In the genomic region with DNA sequence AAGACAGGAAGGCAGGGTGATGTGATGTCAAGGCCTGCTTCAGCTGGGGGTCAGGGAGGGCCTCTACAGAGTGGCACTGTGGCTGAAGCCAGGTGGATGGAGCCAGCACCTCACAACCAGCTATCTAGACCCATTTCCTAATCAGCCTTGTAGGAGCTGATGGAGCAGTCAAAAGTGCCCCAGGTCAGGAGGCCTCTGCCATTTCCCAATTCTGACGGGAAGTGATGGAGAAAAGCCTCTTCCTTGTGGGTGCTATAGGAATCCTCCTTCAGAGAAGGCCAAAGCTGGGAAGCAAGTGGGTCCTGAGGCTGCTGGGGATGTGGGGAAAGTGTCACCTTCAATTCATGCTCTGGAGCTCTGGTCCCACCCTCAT, we compare ENCODE assay signal across 26 cellular contexts.
"Had no signal": no experiment of that assay in that cellular context is flagged by ENCODE, and none has a peak within 500 bp of the region (broad histone marks: within the 10 kb centered on the region; RNA-seq: fewer than 3 reads in every experiment).

No MANE protein-coding gene starts in this region.

- H3K36me3 ChIP-seq: adrenal gland, gastroesophageal sphincter, pancreas, sigmoid colon, tibial nerve had no signal

- H3K4me2 ChIP-seq: smooth muscle cell had no signal

- H3K9me3 Mint-ChIP-seq: activated naive CD4-positive, alpha-beta T cell treated with anti-CD3 and anti-CD28 coated beads for 36 hours; activated naive CD8-positive, alpha-beta T cell treated with anti-CD3 and anti-CD28 coated beads for 36 hours; nephron progenitor cell; stimulated activated naive B cell treated with anti-CD40 and anti-IgM and Interleukin-4, amounts not matched to agents 10 μg/mL and 1 μg/mL and 100 μg/mL, for 72 hours; T-helper 2 cell treated with Interferon-gamma antibody and Interleukin-4, amounts not matched to agents 5 μg/mL and 100 μg/mL, for 36 hours had no signal

- H3K9me3 ChIP-seq: adrenal gland, body of pancreas, gastroesophageal sphincter, mucosa of descending colon, pancreas, psoas muscle, sigmoid colon, tibial nerve had no signal

- H3K27ac Mint-ChIP-seq: activated naive CD4-positive, alpha-beta T cell treated with anti-CD3 and anti-CD28 coated beads for 36 hours; activated naive CD8-positive, alpha-beta T cell treated with anti-CD3 and anti-CD28 coated beads for 36 hours; nephron progenitor cell; stimulated activated naive B cell treated with anti-CD40 and anti-IgM and Interleukin-4, amounts not matched to agents 10 μg/mL and 1 μg/mL and 100 μg/mL, for 72 hours; T-helper 2 cell treated with Interferon-gamma antibody and Interleukin-4, amounts not matched to agents 5 μg/mL and 100 μg/mL, for 36 hours had no signal

- H3K4me3 Mint-ChIP-seq: activated naive CD4-positive, alpha-beta T cell treated with anti-CD3 and anti-CD28 coated beads for 36 hours; activated naive CD8-positive, alpha-beta T cell treated with anti-CD3 and anti-CD28 coated beads for 36 hours; nephron progenitor cell; stimulated activated naive B cell treated with anti-CD40 and anti-IgM and Interleukin-4, amounts not matched to agents 10 μg/mL and 1 μg/mL and 100 μg/mL, for 72 hours; T-helper 2 cell treated with Interferon-gamma antibody and Interleukin-4, amounts not matched to agents 5 μg/mL and 100 μg/mL, for 36 hours had no signal

- H3K27ac ChIP-seq: body of pancreas, dorsolateral prefrontal cortex, gastroesophageal sphincter, pancreas, psoas muscle, sigmoid colon, tibial nerve had no signal

- H3K4me1 ChIP-seq: psoas muscle had no signal

- DNase-seq: activated CD4-positive, alpha-beta T cell treated with anti-CD3 and anti-CD28 coated beads, Interleukin-2, amount 50 U/mL, for 48 hours; activated CD8-positive, alpha-beta memory T cell treated with anti-CD3 and anti-CD28 coated beads for 24 hours; activated effector memory CD4-positive, alpha-beta T cell treated with anti-CD3 and anti-CD28 coated beads, Interleukin-2, amount 50 U/mL, for 16 hours; activated naive CD8-positive, alpha-beta T cell treated with anti-CD3 and anti-CD28 coated beads for 36 hours; effector memory CD4-positive, alpha-beta T cell; hippocampal formation; left cardiac atrium; left ventricle myocardium superior; nephron progenitor cell; pancreas; psoas muscle; sigmoid colon; stimulated activated CD4-positive, alpha-beta T cell treated with anti-CD3 and anti-CD28 coated beads, Interleukin-15, amount 100 ng/mL, for 24 hours; stimulated activated CD4-positive, alpha-beta T cell treated with anti-CD3 and anti-CD28 coated beads, Interleukin-2, amount 100 ng/mL, for 24 hours; stimulated activated naive B cell treated with anti-CD40 and anti-IgM and Interleukin-4, amounts not matched to agents 10 μg/mL and 1 μg/mL and 100 μg/mL, for 72 hours had no signal

- H3K4me1 Mint-ChIP-seq: activated naive CD8-positive, alpha-beta T cell treated with anti-CD3 and anti-CD28 coated beads for 36 hours had no signal

- H3K4me3 ChIP-seq: adrenal gland, body of pancreas, dorsolateral prefrontal cortex, gastroesophageal sphincter, mucosa of descending colon, pancreas, psoas muscle, sigmoid colon, smooth muscle cell, tibial nerve had no signal

- FAIRE-seq: colon, keratinocyte, pancreas had no signal

- ATAC-seq: body of pancreas, gastroesophageal sphincter had no signal

- H3K27me3 ChIP-seq: adrenal gland, body of pancreas, dorsolateral prefrontal cortex, gastroesophageal sphincter, pancreas, sigmoid colon, tibial nerve had no signal

- H3K36me3 Mint-ChIP-seq: activated naive CD8-positive, alpha-beta T cell treated with anti-CD3 and anti-CD28 coated beads for 36 hours; stimulated activated naive B cell treated with anti-CD40 and anti-IgM and Interleukin-4, amounts not matched to agents 10 μg/mL and 1 μg/mL and 100 μg/mL, for 72 hours had no signal

- H3K27me3 Mint-ChIP-seq: activated naive CD8-positive, alpha-beta T cell treated with anti-CD3 and anti-CD28 coated beads for 36 hours; stimulated activated naive B cell treated with anti-CD40 and anti-IgM and Interleukin-4, amounts not matched to agents 10 μg/mL and 1 μg/mL and 100 μg/mL, for 72 hours had no signal
